8 cellular contexts compared by ENCODE assay signal in the genomic region with DNA sequence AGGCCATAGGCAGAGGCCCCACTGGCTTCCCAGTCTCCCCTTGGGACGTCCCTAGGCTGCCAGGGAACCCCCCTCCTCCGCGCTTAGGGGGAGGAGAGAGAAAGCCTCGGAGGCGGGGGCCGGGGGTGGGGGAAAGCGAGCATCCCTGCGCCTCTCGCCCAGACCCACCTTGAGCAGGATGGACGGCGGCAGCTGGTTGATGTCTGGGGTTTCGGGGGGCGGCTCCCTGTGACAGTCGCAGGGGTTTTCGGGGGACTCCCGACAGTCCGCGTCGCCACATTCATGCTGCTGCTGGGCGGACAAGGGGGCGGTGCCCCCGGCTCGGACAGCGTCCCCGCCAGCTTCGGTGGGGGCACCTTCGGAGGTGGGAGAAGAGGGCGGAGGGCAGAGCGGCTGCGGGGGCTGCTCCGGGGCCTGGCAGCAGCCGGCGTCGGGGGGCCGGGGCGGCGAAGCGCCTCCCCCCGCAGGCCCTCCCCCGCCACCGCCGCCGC. TPM values are rescaled to one million over a fixed set of nuclear protein-coding genes. Genes with fewer than 3 reads are reported as not detected.
DNase-seq lines count a peak whose midpoint lies in the region; ATAC-seq and TF ChIP-seq lines count a peak whose summit lies in the region.

No MANE protein-coding gene starts in this region.

- H3K27ac Mint-ChIP-seq in Calu3 (ENCODE audit: unreplicated experiment) (peak overlapping the region; percentile 73), brain (peak overlapping the region; percentile 70 to 95 (median 92)), immature natural killer cell (peak overlapping the region; percentile 78 to 95 (median 86))

- ATAC-seq in GM19438 (IDR thresholded peaks at IDR 0.05; ENCODE audit: low read depth, unreplicated experiment) (peak; percentile 32), HG03521 (IDR thresholded peaks at IDR 0.05; ENCODE audit: unreplicated experiment) (peak; percentile 22)

- intact Hi-C loops in Calu3 (cut with micrococcal nuclease; ENCODE audit: unreplicated experiment) = no loop called here

- H3K4me1 Mint-ChIP-seq in Calu3 (ENCODE audit: low read depth, unreplicated experiment) (peaks cover 26% of the 10 kb centered on the region), brain (peaks cover 48% of the 10 kb centered on the region), immature natural killer cell (peaks cover 35 to 59% of the 10 kb centered on the region in 2 donors)

- H3K4me3 Mint-ChIP-seq in Calu3 (ENCODE audit: low read depth, unreplicated experiment) = peak overlapping the region; percentile 67
- H3K4me3 Mint-ChIP-seq in brain = peak overlapping the region; percentile 83 to 93 (median 86)
- H3K4me3 Mint-ChIP-seq in immature natural killer cell = peak overlapping the region; percentile 84 to 92 (median 86)

- TF ChIP-seq CTCF in Calu3 (IDR thresholded peaks at IDR 0.05; ENCODE audit: unreplicated experiment) (no peak), brain (conservative IDR thresholded peaks at IDR 0.05) (no peak)

- peak; percentile 54 for DNase-seq in Calu3
- DNase-seq in T-helper 2 cell = peak; percentile 26 to 66 (median 40)
- peak; percentile 62 to 74 (median 65) for DNase-seq in immature natural killer cell
- DNase-seq in stimulated activated CD4-positive, alpha-beta T cell treated with anti-CD3 and anti-CD28 coated beads, Interleukin-15, amount 100 ng/mL, for 1 hour (ENCODE audit: low read depth in 1 of 2, low spot score in 1 of 2) = peak; percentile 5 to 42
- DNase-seq in SKM-1 treated with dmso at 0.1 percent for 144 hours (lab: John Stamatoyannopoulos, UW; ENCODE audit: unreplicated experiment) = no peak

- H3K36me3 Mint-ChIP-seq in Calu3 (ENCODE audit: insufficient read depth, unreplicated experiment) (peaks cover 29% of the 10 kb centered on the region), brain (peaks cover 30% of the 10 kb centered on the region), immature natural killer cell (peaks cover 0 to 18% (median 6%) of the 10 kb centered on the region in 3 donors)

- H3K27me3 Mint-ChIP-seq in Calu3 (ENCODE audit: unreplicated experiment) (no peaks in the 10 kb centered on the region), brain (peaks cover 7% of the 10 kb centered on the region), immature natural killer cell (ENCODE audit: low read depth in 3 of 3) (peaks cover 9 to 20% (median 9%) of the 10 kb centered on the region in 3 donors)

- no TSS peak for BruUV-seq in Calu3 (replicated peaks; lab: Mats Ljungman, UMichigan)

- H3K9me3 Mint-ChIP-seq in Calu3 (ENCODE audit: low read depth, unreplicated experiment) (peaks cover 6% of the 10 kb centered on the region), brain (peaks cover 22 to 26% (median 23%) of the 10 kb centered on the region in 5 experiments), immature natural killer cell (peaks cover 6 to 17% (median 10%) of the 10 kb centered on the region in 6 donors)

- CTCF ChIA-PET in Calu3 (lab: Charles Lee) = no interaction called here

RNA-seq across cellular contexts. Expression of a gene that starts 1.3 kb away (rescaled TPM):
- total RNA-seq in Calu3 (2022) = 16.0 and 19.6 TPM in 2 replicates
- 10.2 TPM for polyA plus RNA-seq in brain (ENCODE audit: insufficient read depth, low read depth, low replicate concordance)
- 1 to 10 TPM; 2.8 to 8.5 (median 5.6) TPM for polyA plus RNA-seq in immature natural killer cell
